ENCODE assay signal across 22 cellular contexts in genomic region chrX:109695637-109696036, GRCh38.
"Had no signal": no experiment of that assay in that cellular context is flagged by ENCODE, and none has a peak within 500 bp of the region (broad histone marks: within the 10 kb centered on the region; RNA-seq: fewer than 3 reads in every experiment).

No MANE protein-coding gene starts in this region.

- FAIRE-seq: pancreas, small intestine had no signal

- H3K27me3 Mint-ChIP-seq: naive B cell; stimulated activated naive CD8-positive, alpha-beta T cell treated with anti-CD3 and anti-CD28 coated beads, Interleukin-15, amount 100 ng/mL, for 72 hours; type B pancreatic cell had no signal

- ATAC-seq: pancreas; right cardiac atrium; stimulated activated naive CD8-positive, alpha-beta T cell treated with anti-CD3 and anti-CD28 coated beads, Interleukin-15, amount 100 ng/mL, for 72 hours had no signal

- H3K9me3 Mint-ChIP-seq: mesothelial cell of epicardium; naive B cell; nephron; neural crest cell; stimulated activated effector memory CD8-positive, alpha-beta T cell treated with anti-CD3 and anti-CD28 coated beads, Interleukin-12 subunit alpha, Interleukin-12 subunit beta, amount 100 ng/mL, for 72 hours; stimulated activated naive CD8-positive, alpha-beta T cell treated with anti-CD3 and anti-CD28 coated beads, Interleukin-15, amount 100 ng/mL, for 72 hours; type B pancreatic cell had no signal

- H3K27ac Mint-ChIP-seq: mesothelial cell of epicardium; naive B cell; stimulated activated effector memory CD8-positive, alpha-beta T cell treated with anti-CD3 and anti-CD28 coated beads, Interleukin-12 subunit alpha, Interleukin-12 subunit beta, amount 100 ng/mL, for 72 hours; stimulated activated naive CD8-positive, alpha-beta T cell treated with anti-CD3 and anti-CD28 coated beads, Interleukin-15, amount 100 ng/mL, for 72 hours; type B pancreatic cell had no signal

- H3K36me3 Mint-ChIP-seq: mesothelial cell of epicardium, naive B cell had no signal

- DNase-seq: islet precursor cell; left ventricle myocardium inferior; mesendoderm; naive B cell; nucleus accumbens; pancreas; posterior cingulate gyrus; retina; right cardiac atrium; sigmoid colon; small intestine; spleen; stimulated activated CD4-positive, alpha-beta T cell treated with anti-CD3 and anti-CD28 coated beads, Interleukin-4, amount 100 ng/mL, for 24 hours; stimulated activated naive CD4-positive, alpha-beta T cell treated with Interleukin-2 at 50 U/mL for 16 hours; stimulated activated naive CD8-positive, alpha-beta T cell treated with anti-CD3 and anti-CD28 coated beads, Interleukin-15, amount 100 ng/mL, for 72 hours; substantia nigra; uterus had no signal

- H3K4me3 Mint-ChIP-seq: mesothelial cell of epicardium; naive B cell; nephron; neural crest cell; stimulated activated effector memory CD8-positive, alpha-beta T cell treated with anti-CD3 and anti-CD28 coated beads, Interleukin-12 subunit alpha, Interleukin-12 subunit beta, amount 100 ng/mL, for 72 hours; stimulated activated naive CD8-positive, alpha-beta T cell treated with anti-CD3 and anti-CD28 coated beads, Interleukin-15, amount 100 ng/mL, for 72 hours; type B pancreatic cell had no signal
